In the genomic region with DNA sequence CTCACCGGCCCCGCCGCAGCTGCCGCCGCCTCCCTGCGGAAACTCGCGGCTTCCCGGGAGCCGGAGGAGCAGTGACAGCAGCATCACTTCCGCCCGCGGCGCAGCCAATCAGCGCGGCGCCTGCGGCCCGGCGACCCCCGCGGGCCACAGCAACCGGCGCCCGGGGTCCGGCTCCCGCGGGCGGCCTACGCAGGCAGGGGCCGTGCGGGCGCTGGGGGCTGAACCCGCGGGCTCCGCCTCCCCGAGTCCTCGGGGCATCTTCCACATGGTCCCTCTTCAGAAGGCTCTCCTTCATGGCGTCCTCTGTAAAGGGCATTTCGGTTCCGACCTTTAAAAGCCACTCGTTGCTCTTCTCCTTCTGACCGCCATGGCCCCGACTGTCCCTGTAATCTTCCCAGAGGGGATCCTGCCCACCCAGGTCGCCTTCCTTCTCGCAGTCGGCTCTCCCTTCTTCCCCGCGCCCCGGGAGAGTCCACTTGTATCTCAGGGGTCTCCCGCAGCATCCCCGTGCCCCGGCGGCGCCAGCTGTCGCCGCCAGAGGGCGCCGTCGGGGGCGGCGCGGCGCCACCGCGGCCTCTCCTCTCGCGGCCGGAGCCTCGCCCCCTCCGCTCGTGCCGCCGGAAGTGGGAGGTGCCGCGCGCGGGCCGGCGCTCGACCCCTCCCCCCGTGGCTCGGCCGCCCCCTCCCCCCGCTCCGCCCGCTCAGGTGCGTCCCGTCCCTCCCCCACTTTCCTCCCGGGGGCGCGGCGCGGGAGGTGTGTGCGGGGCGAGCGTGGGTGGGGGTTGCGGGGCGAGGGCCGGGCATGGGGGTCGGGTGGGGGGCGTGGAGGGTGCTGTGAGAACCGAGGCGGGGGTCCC, we compare ENCODE assay signal across 8 cellular contexts. TPM values are rescaled to one million over a fixed set of nuclear protein-coding genes. Genes with fewer than 3 reads are reported as not detected.
DNase-seq lines count a peak whose midpoint lies in the region; ATAC-seq and TF ChIP-seq lines count a peak whose summit lies in the region.

A gene with protein sequence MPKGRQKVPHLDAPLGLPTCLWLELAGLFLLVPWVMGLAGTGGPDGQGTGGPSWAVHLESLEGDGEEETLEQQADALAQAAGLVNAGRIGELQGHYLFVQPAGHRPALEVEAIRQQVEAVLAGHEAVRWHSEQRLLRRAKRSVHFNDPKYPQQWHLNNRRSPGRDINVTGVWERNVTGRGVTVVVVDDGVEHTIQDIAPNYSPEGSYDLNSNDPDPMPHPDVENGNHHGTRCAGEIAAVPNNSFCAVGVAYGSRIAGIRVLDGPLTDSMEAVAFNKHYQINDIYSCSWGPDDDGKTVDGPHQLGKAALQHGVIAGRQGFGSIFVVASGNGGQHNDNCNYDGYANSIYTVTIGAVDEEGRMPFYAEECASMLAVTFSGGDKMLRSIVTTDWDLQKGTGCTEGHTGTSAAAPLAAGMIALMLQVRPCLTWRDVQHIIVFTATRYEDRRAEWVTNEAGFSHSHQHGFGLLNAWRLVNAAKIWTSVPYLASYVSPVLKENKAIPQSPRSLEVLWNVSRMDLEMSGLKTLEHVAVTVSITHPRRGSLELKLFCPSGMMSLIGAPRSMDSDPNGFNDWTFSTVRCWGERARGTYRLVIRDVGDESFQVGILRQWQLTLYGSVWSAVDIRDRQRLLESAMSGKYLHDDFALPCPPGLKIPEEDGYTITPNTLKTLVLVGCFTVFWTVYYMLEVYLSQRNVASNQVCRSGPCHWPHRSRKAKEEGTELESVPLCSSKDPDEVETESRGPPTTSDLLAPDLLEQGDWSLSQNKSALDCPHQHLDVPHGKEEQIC (minus strand): TSS at position 52 of the 857 bp plus-strand sequence. CDS start 2,229 bp downstream, outside the sequence.
A gene (plus strand): TSS at position 650 of the 857 bp plus-strand sequence. CDS start 1,602 bp downstream, outside the sequence.

- H3K4me3 ChIP-seq in foreskin fibroblast (ENCODE audit: low read depth in 1 of 2, low read length in 2 of 2), result peak within 1 kb of the TSS; percentile 97 to 99
- peak within 1 kb of the TSS; percentile 99 for H3K4me3 ChIP-seq in neural progenitor cell
- peak within 1 kb of the TSS; percentile 83 to 97 (median 95) for H3K4me3 ChIP-seq in subcutaneous abdominal adipose tissue (ENCODE audit: low read depth in 1 of 5, low read length in 5 of 5)

- peak within 1 kb of the TSS; percentile 70 for H3K9ac ChIP-seq in neural progenitor cell
- peak within 1 kb of the TSS; percentile 81 to 97 (median 95) for H3K9ac ChIP-seq in subcutaneous abdominal adipose tissue (ENCODE audit: low read length in 5 of 5)

- H3K4me3 Mint-ChIP-seq in neural progenitor cell, result peak within 1 kb of the TSS; percentile 100

- peaks cover 12% of the 10 kb centered on the region for H3K4me1 ChIP-seq in neural progenitor cell
- H3K4me1 ChIP-seq in subcutaneous abdominal adipose tissue (ENCODE audit: control insufficient read depth in 5 of 5, insufficient read depth in 5 of 5, low read length in 5 of 5), result peaks cover 5 to 32% (median 31%) of the 10 kb centered on the region in 5 donors

- H3K36me3 Mint-ChIP-seq in neural progenitor cell, result peaks cover 10% of the 10 kb centered on the region

- H3K79me2 ChIP-seq in neural progenitor cell (ENCODE audit: low read depth), result peaks cover 65% of the 10 kb centered on the region

- H3F3A ChIP-seq in neural progenitor cell (ENCODE audit: low read depth), result peaks cover 14% of the 10 kb centered on the region

- H2AFZ ChIP-seq in neural progenitor cell (replicated peaks), result peak within 1 kb of the TSS; percentile 100

- H3K9me3 Mint-ChIP-seq in neural progenitor cell, result no peaks in the 10 kb centered on the region

- peaks cover 9% of the 10 kb centered on the region for H3K27me3 Mint-ChIP-seq in neural progenitor cell (ENCODE audit: insufficient read depth, low read depth)

- peak; percentile 66 for ATAC-seq in GM21529 (IDR thresholded peaks at IDR 0.05; ENCODE audit: unreplicated experiment)

- no peaks in the 10 kb centered on the region for H4K20me1 ChIP-seq in neural progenitor cell (ENCODE audit: low read depth)

- H3K27ac ChIP-seq in neural progenitor cell (no peak within 1 kb of the TSS), subcutaneous abdominal adipose tissue (ENCODE audit: low read depth, low read length) (peak within 1 kb of the TSS; percentile 77)

- H3K36me3 ChIP-seq in neural progenitor cell (no peaks in the 10 kb centered on the region), subcutaneous abdominal adipose tissue (ENCODE audit: control insufficient read depth in 5 of 5, insufficient read depth in 5 of 5, low read length in 5 of 5) (peaks cover 0 to 31% (median 29%) of the 10 kb centered on the region in 5 donors)

- TF ChIP-seq CTCF in foreskin fibroblast (IDR thresholded peaks at IDR 0.05; ENCODE audit: low read depth, low read length) (peak; percentile 60), neural progenitor cell (IDR thresholded peaks at IDR 0.05) (peak; percentile 83)

- H3K4me1 Mint-ChIP-seq in neural progenitor cell, result peaks cover 32% of the 10 kb centered on the region

- H3K9me3 ChIP-seq in neural progenitor cell (ENCODE audit: low read depth), result no peaks in the 10 kb centered on the region
- H3K9me3 ChIP-seq in subcutaneous abdominal adipose tissue (ENCODE audit: control insufficient read depth in 5 of 5, low read length in 5 of 5), result no peaks in the 10 kb centered on the region

- peak within 1 kb of the TSS; percentile 93 for H3K27ac Mint-ChIP-seq in neural progenitor cell

- no peaks in the 10 kb centered on the region for H3K27me3 ChIP-seq in neural progenitor cell
- no peaks in the 10 kb centered on the region for H3K27me3 ChIP-seq in subcutaneous abdominal adipose tissue (ENCODE audit: control insufficient read depth in 5 of 5, insufficient read depth in 4 of 5, low read length in 5 of 5)

- peak within 1 kb of the TSS; percentile 85 for H3K4me2 ChIP-seq in neural progenitor cell

- DNase-seq in DMS53 treated with DMSO at 0.1 percent for 48 hours (lab: John Stamatoyannopoulos, UW; ENCODE audit: unreplicated experiment), result peak; percentile 53
- DNase-seq in KBM-7, result peak; percentile 88
- peak; percentile 48 to 77 for DNase-seq in SHP77 (lab: John Stamatoyannopoulos, UW)
- DNase-seq in activated gamma-delta T cell treated with Interleukin-2 at 50 U/mL for 16 hours, result peak; percentile 68
- DNase-seq in foreskin fibroblast, result peak; percentile 71 to 89
- DNase-seq in neural progenitor cell (ENCODE audit: low spot score), result peak; percentile 92

- in situ Hi-C loops in KBM-7 (cut with MboI; ENCODE audit: low pct_unique_long_range_greater_than_20kb, low sequenced_read_pairs), result no loop called here

RNA-seq across cellular contexts. Expression of the first gene that starts in this region (rescaled TPM):
- total RNA-seq in neural progenitor cell (ENCODE audit: low replicate concordance), result 14.2 and 36.6 TPM in 2 replicates

RNA-seq across cellular contexts. Expression of the second gene that starts in this region (rescaled TPM):
- 20.9 and 43.6 TPM in 2 replicates for total RNA-seq in neural progenitor cell (ENCODE audit: low replicate concordance)
